9 cellular contexts compared by ENCODE assay signal in genomic region chr15:75028991-75029377, GRCh38. TPM values are rescaled to one million over a fixed set of nuclear protein-coding genes. Genes with fewer than 3 reads are reported as not detected.
DNase-seq lines count a peak whose midpoint lies in the region; ATAC-seq and TF ChIP-seq lines count a peak whose summit lies in the region.
"Had no signal": no experiment of that assay in that cellular context is flagged by ENCODE, and none has a peak within 500 bp of the region (broad histone marks: within the 10 kb centered on the region; RNA-seq: fewer than 3 reads in every experiment).

No MANE protein-coding gene starts in this region.

- H3K27me3 ChIP-seq in IMR-90 (ENCODE audit: control insufficient read depth, insufficient read depth, low read length) (no peaks in the 10 kb centered on the region), dorsolateral prefrontal cortex (no peaks in the 10 kb centered on the region), prostate gland (replicated peaks; ENCODE audit: insufficient read depth) (no peaks in the 10 kb centered on the region)

- no peak overlapping the region for H3K18ac ChIP-seq in IMR-90 (ENCODE audit: low read depth, low read length)

- no peak overlapping the region for H4K8ac ChIP-seq in IMR-90 (ENCODE audit: low read depth in 2 of 2, low read length in 2 of 2)

- TF ChIP-seq CTCF in IMR-90 (conservative IDR thresholded peaks at IDR 0.05; ENCODE audit: low read depth, low read length) (no peak), dorsolateral prefrontal cortex (IDR thresholded peaks at IDR 0.05 in 54 of 56, conservative IDR thresholded peaks at IDR 0.05 in 2 of 56; ENCODE audit: low read depth in 1 of 56, partially characterized antibody in 56 of 56) (no peak), prostate gland (IDR thresholded peaks at IDR 0.05) (no peak)

- no peak overlapping the region for H3K23ac ChIP-seq in IMR-90 (ENCODE audit: low read depth, low read length)

- intact Hi-C loops in IMR-90 (cut with micrococcal nuclease): loop anchor here (1.0 to 10.0 kb wide), 4 partner anchors 175 to 426 kb away; partner anchors contain the start of genes MAN2C1 and SIN3A
- intact Hi-C loops in dorsolateral prefrontal cortex (cut with DNase I): loop anchor here (1.0 to 10.0 kb wide), 4 partner anchors 175 to 616 kb away; partner anchors contain the start of genes IMP3 (in 1 of the 2), MAN2C1 (in 1 of the 2) and SNX33 (in 1 of the 2)
- intact Hi-C loops in prostate gland (cut with DNase I): loop anchor here (1.0 kb wide), 1 partner anchor 175 kb away; no protein-coding TSS in a partner anchor

- H3K4me2 ChIP-seq in IMR-90 (ENCODE audit: low read depth, low read length): no peak overlapping the region

- ATAC-seq in GM21423 (IDR thresholded peaks at IDR 0.05; ENCODE audit: unreplicated experiment) (peak; percentile 14), IMR-90 (ENCODE audit: low read depth) (peak; percentile 8)

- H3K27ac ChIP-seq in IMR-90 (ENCODE audit: insufficient read depth, low read length) (no peak overlapping the region), dorsolateral prefrontal cortex (peak overlapping the region in 43 of 59 donors; percentile 3 to 83 (median 58)), skin epidermis (peak overlapping the region in 15 of 21 experiments; percentile 17 to 81 (median 70)), prostate gland (no peak overlapping the region)

- peak overlapping the region; percentile 93 for H2AFZ ChIP-seq in IMR-90 (replicated peaks; ENCODE audit: low read length, poor library complexity)

- no CpG with 5 or more reads among the region's 4 CpGs for WGBS in IMR-90 (ENCODE audit: extremely low coverage in 2 of 2, insufficient read length in 1 of 2), 2 experiments
- WGBS in prostate gland: 73% methylated on average over 4 of the region's 4 CpGs

- BruUV-seq in IMR-90 (replicated peaks; lab: Mats Ljungman, UMichigan): no TSS peak

- H3K79me1 ChIP-seq in IMR-90 (ENCODE audit: low read depth in 1 of 2, low read length in 2 of 2): peaks cover 3 to 23% of the 10 kb centered on the region in 2 experiments

- H3K4me3 ChIP-seq in IMR-90 (ENCODE audit: insufficient read depth, low read depth, low read length) (no peak overlapping the region), dorsolateral prefrontal cortex (peak overlapping the region in 8 of 59 donors; percentile 12 to 45 (median 24)), skin epidermis (no peak overlapping the region), prostate gland (no peak overlapping the region)
- H3K4me3 ChIP-seq: smooth muscle cell had no signal

- in situ Hi-C loops in IMR-90 (cut with MboI; ENCODE audit: low sequenced_read_pairs): loop anchor here (5.0 kb wide), 1 partner anchor 173 kb away; the partner anchor contains the start of gene C15orf39

- H3K4ac ChIP-seq in IMR-90 (ENCODE audit: low read depth, low read length): no peak overlapping the region

- TF ChIP-seq POLR2A in IMR-90 (IDR thresholded peaks at IDR 0.05; ENCODE audit: low read depth, low read length): no peak
- no peak for TF ChIP-seq POLR2A in prostate gland (IDR thresholded peaks at IDR 0.05)

- peaks cover 13% of the 10 kb centered on the region for H3K4me1 ChIP-seq in IMR-90 (ENCODE audit: control insufficient read depth, insufficient read depth, low read length)
- no peaks in the 10 kb centered on the region for H3K4me1 ChIP-seq in prostate gland (replicated peaks)

- POLR2A ChIA-PET in IMR-90 (lab: Charles Lee; ENCODE audit: unreplicated experiment): interaction anchor here (0.9 kb wide), 1 partner anchor 173 kb away, joined by 3 read pairs; the partner anchor contains the start of gene C15orf39

- no peak overlapping the region for H2BK120ac ChIP-seq in IMR-90 (ENCODE audit: low read depth, low read length)

- H3K9me1 ChIP-seq in IMR-90 (ENCODE audit: insufficient read depth, low read length): peaks cover 6% of the 10 kb centered on the region; the same call in 1 of the 2 replicates

- dilution Hi-C loops in IMR-90 (cut with HindIII; ENCODE audit: low sequenced_read_pairs, unreplicated experiment): no loop called here

- H3K9me3 ChIP-seq in IMR-90 (ENCODE audit: control insufficient read depth, insufficient read depth, low read length): no peaks in the 10 kb centered on the region
- no peaks in the 10 kb centered on the region for H3K9me3 ChIP-seq in prostate gland

- H2AK9ac ChIP-seq in IMR-90 (replicated peaks; ENCODE audit: low read depth, low read length, poor library complexity): peak overlapping the region; percentile 95

- no peak overlapping the region for H3K9ac ChIP-seq in IMR-90 (ENCODE audit: low read depth, low read length)

- H4K5ac ChIP-seq in IMR-90 (ENCODE audit: low read depth, low read length): no peak overlapping the region

- no peak overlapping the region for H2BK15ac ChIP-seq in IMR-90 (ENCODE audit: low read depth, low read length)

- H2BK5ac ChIP-seq in IMR-90 (ENCODE audit: low read depth, low read length, poor library complexity, severe bottlenecking): no peak overlapping the region

- H3K56ac ChIP-seq in IMR-90 (ENCODE audit: extremely low read depth, insufficient read depth, low read length): no peak overlapping the region

- H4K20me1 ChIP-seq in IMR-90 (ENCODE audit: insufficient read depth, low read length): no peaks in the 10 kb centered on the region

- H3K36me3 ChIP-seq in IMR-90 (ENCODE audit: control insufficient read depth, insufficient read depth, low read length) (no peaks in the 10 kb centered on the region; the same call in 1 of the 2 replicates), prostate gland (no peaks in the 10 kb centered on the region)

- no peak overlapping the region for H3K14ac ChIP-seq in IMR-90 (replicated peaks; ENCODE audit: low read depth, low read length)

- no peak overlapping the region for H4K91ac ChIP-seq in IMR-90 (ENCODE audit: insufficient read depth, low read depth, low read length)

- DNase-seq in IMR-90: no peak
- DNase-seq in dorsolateral prefrontal cortex: no peak
- no peak for DNase-seq in iPS-NIHi11 (ENCODE audit: low spot score)
- no peak for DNase-seq in prostate gland (ENCODE audit: low spot score)
- no peak for DNase-seq in amygdala (lab: John Stamatoyannopoulos, UW)
- DNase-seq in GM19240 (ENCODE audit: insufficient read length, low spot score): no peak

- no peak overlapping the region for H2BK20ac ChIP-seq in IMR-90 (ENCODE audit: low read depth, low read length)

- CTCF ChIA-PET in IMR-90 (lab: Yijun Ruan, JAX): interaction anchor here (1.1 to 2.0 kb wide), 4 partner anchors 14 to 175 kb away, joined by 4 to 14 read pairs (median 10); partner anchors contain the start of gene C15orf39

- TF ChIP-seq RAD21 in IMR-90 (IDR thresholded peaks at IDR 0.05; ENCODE audit: low read length): no peak

- no peak overlapping the region for H2AK5ac ChIP-seq in IMR-90 (ENCODE audit: low read depth, low read length)

TF ChIP-seq in IMR-90, 13 proteins besides CTCF, POLR2A, EP300 and RAD21:
- TF ChIP-seq SMC3 (IDR thresholded peaks at IDR 0.05; ENCODE audit: low read depth, low read length) (no peak), CEBPB (IDR thresholded peaks at IDR 0.05; ENCODE audit: low read depth, low read length) (no peak), NFE2L2 (IDR thresholded peaks at IDR 0.05; ENCODE audit: low read depth, low read length) (no peak), RCOR1 (IDR thresholded peaks at IDR 0.05; ENCODE audit: insufficient replicate concordance, low read length) (no peak), USF2 (IDR thresholded peaks at IDR 0.05; ENCODE audit: low read depth, low read length) (no peak), CHD1 (IDR thresholded peaks at IDR 0.05; ENCODE audit: low read depth, low read length) (no peak), FOS (IDR thresholded peaks at IDR 0.05; ENCODE audit: low read depth, low read length) (no peak), RFX5 (IDR thresholded peaks at IDR 0.05; ENCODE audit: low read depth, low read length) (no peak), MAFK (IDR thresholded peaks at IDR 0.05; ENCODE audit: low read depth, low read length) (no peak), MAZ (IDR thresholded peaks at IDR 0.05; ENCODE audit: borderline replicate concordance, low read depth, low read length) (no peak), ELK1 (IDR thresholded peaks at IDR 0.05; ENCODE audit: borderline replicate concordance, low read depth, low read length) (no peak), MXI1 (IDR thresholded peaks at IDR 0.05; ENCODE audit: borderline replicate concordance, low read depth, low read length) (no peak), BHLHE40 (IDR thresholded peaks at IDR 0.05; ENCODE audit: low read depth, low read length) (no peak)

RNA-seq across cellular contexts. Expression of gene PPCDC, which starts 5.6 kb away (rescaled TPM):
- total RNA-seq in IMR-90 (2012; rRNA removed) (5.6 and 13.3 TPM in 2 replicates), dorsolateral prefrontal cortex (10 to 100 TPM in 59 of 120 experiments, 1 to 10 TPM in 61; 3.9 to 23.6 (median 9.9) TPM), prostate gland (10 to 100 TPM; 19.4 to 22.0 TPM)
- polyA plus RNA-seq in IMR-90 (2012; rRNA removed): 16.3 and 17.1 TPM in 2 replicates
- 11.2 and 24.4 TPM in 2 replicates for polyA plus RNA-seq in IMR-90 (2012; cell fraction: cytosol; rRNA removed)
- polyA plus RNA-seq in IMR-90 (2012; cell fraction: nucleus; rRNA removed; ENCODE audit: low replicate concordance): 14.8 and 25.5 TPM in 2 replicates

RNA-seq across cellular contexts. Expression of gene SCAMP5, which starts 33.6 kb away (rescaled TPM):
- 0.36 and 0.56 TPM in 2 replicates for total RNA-seq in IMR-90 (2012; rRNA removed)
- polyA plus RNA-seq in IMR-90 (2012; rRNA removed): 1.6 and 1.7 TPM in 2 replicates
- polyA plus RNA-seq in IMR-90 (2012; cell fraction: cytosol; rRNA removed): 0.64 and 1.7 TPM in 2 replicates
- 5.1 and 5.5 TPM in 2 replicates for polyA plus RNA-seq in IMR-90 (2012; cell fraction: nucleus; rRNA removed; ENCODE audit: low replicate concordance)
- 100 to 1,000 TPM; 158 to 432 (median 337) TPM for total RNA-seq in dorsolateral prefrontal cortex
- 10 to 100 TPM in 1 of 2 donors, 1 to 10 TPM in 1; 6.1 to 24.4 TPM for total RNA-seq in prostate gland

Comparison
In these comparisons a context has a peak if more than half of its experiments do, and no peak if none do; other contexts are left out.
1. H3K27ac ChIP-seq: peak in dorsolateral prefrontal cortex (43 of 59) and skin epidermis (15 of 21); none in IMR-90 (single experiment) and prostate gland (0 of 2).
2. RNA of gene SCAMP5, which starts 33.6 kb away (total RNA-seq): 158 to 432 TPM in dorsolateral prefrontal cortex; 6.1 to 24.4 TPM in prostate gland and 0.36 to 0.56 TPM in IMR-90; every median in the first group is over 4 times any median in the second.